In genomic region chr11:119094816-119095065, GRCh38 we compare ENCODE assay signal across 8 cellular contexts. TPM values are rescaled to one million over a fixed set of nuclear protein-coding genes. Genes with fewer than 3 reads are reported as not detected.
A peak's percentile ranks its signal among the peaks of the same experiment; 100 is the strongest.
DNase-seq lines count a peak whose midpoint lies in the region; ATAC-seq and TF ChIP-seq lines count a peak whose summit lies in the region.

No MANE protein-coding gene starts in this region.

- CTCF ChIA-PET in CD8-positive, alpha-beta memory T cell (lab: Charles Lee), result interaction anchor here (1.0 to 1.8 kb wide), 11 partner anchors 9 to 229 kb away, joined by 3 to 13 read pairs (median 4); partner anchors contain the start of genes HINFP, HMBS, TRAPPC4 and VPS11
- CTCF ChIA-PET in SK-N-SH (lab: Yijun Ruan, JAX), result interaction anchor here (0.6 to 3.4 kb wide), 28 partner anchors 9 to 245 kb away, joined by 3 to 20 read pairs (median 3); partner anchors contain the start of genes C2CD2L, NLRX1, SLC37A4 and UPK2

- peak; percentile 75 for TF ChIP-seq CTCF in SK-N-SH (IDR thresholded peaks at IDR 0.05)
- peak; percentile 37 for TF ChIP-seq CTCF in liver (IDR thresholded peaks at IDR 0.05; ENCODE audit: low read depth, low read length, missing input control)

- peaks cover 10% of the 10 kb centered on the region for H3K36me3 ChIP-seq in CD8-positive, alpha-beta memory T cell (ENCODE audit: insufficient read depth, low read length)
- H3K36me3 ChIP-seq in SK-N-SH (replicated peaks in 1 of 2; ENCODE audit: control insufficient read depth in 1 of 2, insufficient read depth in 2 of 2, low read length in 1 of 2) (peaks cover 47 to 55% of the 10 kb centered on the region in 2 experiments), liver (ENCODE audit: control insufficient read depth in 4 of 4, insufficient read depth in 3 of 4, low read depth in 1 of 4, low read length in 3 of 4) (peaks cover 5 to 23% (median 12%) of the 10 kb centered on the region in 4 donors)

- H3K27ac Mint-ChIP-seq in CD8-positive, alpha-beta memory T cell, result peak overlapping the region; percentile 55 to 96 (median 88)
- H3K27ac Mint-ChIP-seq in stimulated activated memory B cell treated with anti-CD40 and anti-IgM and Interleukin-4, amounts not matched to agents 10 μg/mL and 1 μg/mL and 100 μg/mL, for 72 hours, result peak overlapping the region; percentile 98

- peak overlapping the region; percentile 84 to 97 (median 93) for H3K4me3 Mint-ChIP-seq in CD8-positive, alpha-beta memory T cell
- H3K4me3 Mint-ChIP-seq in stimulated activated memory B cell treated with anti-CD40 and anti-IgM and Interleukin-4, amounts not matched to agents 10 μg/mL and 1 μg/mL and 100 μg/mL, for 72 hours, result peak overlapping the region; percentile 95

- peaks cover 31% of the 10 kb centered on the region for H4K20me1 ChIP-seq in SK-N-SH (ENCODE audit: insufficient read depth)

- H3K27me3 ChIP-seq in CD8-positive, alpha-beta memory T cell (ENCODE audit: insufficient read depth, low read length, poor library complexity, severe bottlenecking), result no peaks in the 10 kb centered on the region
- H3K27me3 ChIP-seq in SK-N-SH (ENCODE audit: insufficient read depth), result no peaks in the 10 kb centered on the region
- H3K27me3 ChIP-seq in liver (ENCODE audit: control insufficient read depth in 4 of 4, insufficient read depth in 4 of 4, low read length in 3 of 4), result no peaks in the 10 kb centered on the region

- no peak for TF ChIP-seq EP300 in SK-N-SH (IDR thresholded peaks at IDR 0.05; ENCODE audit: borderline replicate concordance in 1 of 2, low read depth in 1 of 2, low read length in 1 of 2)

- H3K36me3 Mint-ChIP-seq in CD8-positive, alpha-beta memory T cell, result peaks cover 0 to 47% (median 19%) of the 10 kb centered on the region in 3 donors
- H3K36me3 Mint-ChIP-seq in stimulated activated memory B cell treated with anti-CD40 and anti-IgM and Interleukin-4, amounts not matched to agents 10 μg/mL and 1 μg/mL and 100 μg/mL, for 72 hours, result peaks cover 50% of the 10 kb centered on the region

- H2AFZ ChIP-seq in SK-N-SH (ENCODE audit: low read depth), result no peak overlapping the region

- peak overlapping the region; percentile 89 for H3K9ac ChIP-seq in SK-N-SH
- H3K9ac ChIP-seq in liver (ENCODE audit: low read depth in 1 of 2, low read length in 2 of 2), result peak overlapping the region; percentile 10 to 80

- peak overlapping the region; percentile 88 for H3K4me3 ChIP-seq in CD8-positive, alpha-beta memory T cell (ENCODE audit: low read length)
- peak overlapping the region; percentile 84 to 87 for H3K4me3 ChIP-seq in SK-N-SH (ENCODE audit: low read depth in 2 of 2, low read length in 1 of 2)
- peak overlapping the region; percentile 71 to 79 (median 75) for H3K4me3 ChIP-seq in liver (ENCODE audit: low read depth in 1 of 3, low read length in 3 of 3)

- whole genome bisulfite sequencing in SK-N-SH (ENCODE audit: low lambda C conversion rate), result 0% methylated on average over 4 of the region's 19 CpGs
- WGBS in liver, result under 1% methylated on average over 19 of the region's 19 CpGs

- POLR2A ChIA-PET in CD8-positive, alpha-beta memory T cell (lab: Charles Lee), result interaction anchor here (0.6 to 2.2 kb wide), 14 partner anchors 10 to 304 kb away, joined by 3 to 39 read pairs (median 4); partner anchors contain the start of genes C2CD2L, DDX6, HINFP and HMBS
- POLR2A ChIA-PET in SK-N-SH (lab: Yijun Ruan, JAX), result interaction anchor here (0.6 to 2.6 kb wide), 11 partner anchors 8 to 431 kb away, joined by 3 to 31 read pairs (median 5); partner anchors contain the start of genes C2CD2L, HINFP, HMBS and HYOU1

- ATAC-seq in GM18870 (IDR thresholded peaks at IDR 0.05; ENCODE audit: unreplicated experiment) (peak; percentile 21), HG03095 (IDR thresholded peaks at IDR 0.05; ENCODE audit: unreplicated experiment) (peak; percentile 32)
- peak; percentile 75 for ATAC-seq in stimulated activated memory B cell treated with anti-CD40 and anti-IgM and Interleukin-4, amounts not matched to agents 10 μg/mL and 1 μg/mL and 100 μg/mL, for 72 hours

- DNase-seq in CD8-positive, alpha-beta memory T cell, result no peak
- DNase-seq in SK-N-SH (peak; percentile 80), dedifferentiated amniotic fluid mesenchymal stem cell (ENCODE audit: extremely low spot score) (peak; percentile 73), NCI-H1694 (lab: John Stamatoyannopoulos, UW) (no peak)

- peak overlapping the region; percentile 98 for H3K4me2 ChIP-seq in SK-N-SH

- peaks cover 0 to 2% (median 0%) of the 10 kb centered on the region in 5 donors for H3K9me3 Mint-ChIP-seq in CD8-positive, alpha-beta memory T cell
- H3K9me3 Mint-ChIP-seq in stimulated activated memory B cell treated with anti-CD40 and anti-IgM and Interleukin-4, amounts not matched to agents 10 μg/mL and 1 μg/mL and 100 μg/mL, for 72 hours, result no peaks in the 10 kb centered on the region

- no peaks in the 10 kb centered on the region for H3K9me3 ChIP-seq in CD8-positive, alpha-beta memory T cell (ENCODE audit: low read length)
- no peaks in the 10 kb centered on the region for H3K9me3 ChIP-seq in SK-N-SH
- H3K9me3 ChIP-seq in liver (ENCODE audit: control insufficient read depth in 4 of 4, low read length in 3 of 4), result no peaks in the 10 kb centered on the region

- H3F3A ChIP-seq in SK-N-SH (replicated peaks; ENCODE audit: insufficient read depth), result peaks cover 40% of the 10 kb centered on the region

- H3K4me1 ChIP-seq in CD8-positive, alpha-beta memory T cell (ENCODE audit: insufficient read depth, low read length), result peaks cover 21% of the 10 kb centered on the region
- peaks cover 21 to 22% of the 10 kb centered on the region in 2 experiments; a peak in 2 of 4 replicates for H3K4me1 ChIP-seq in SK-N-SH (ENCODE audit: control insufficient read depth in 1 of 2, insufficient read depth in 2 of 2, low read depth in 1 of 2, low read length in 1 of 2)
- peaks cover 0 to 28% (median 15%) of the 10 kb centered on the region in 4 donors for H3K4me1 ChIP-seq in liver (ENCODE audit: control insufficient read depth in 4 of 4, insufficient read depth in 4 of 4, low read length in 3 of 4)

- TF ChIP-seq RAD21 in SK-N-SH (IDR thresholded peaks at IDR 0.05; ENCODE audit: low read length), result peak; percentile 50
- peak; percentile 54 to 73 for TF ChIP-seq RAD21 in liver (IDR thresholded peaks at IDR 0.05)

- H3K27ac ChIP-seq in CD8-positive, alpha-beta memory T cell (ENCODE audit: low read depth, low read length), result peak overlapping the region; percentile 84
- H3K27ac ChIP-seq in SK-N-SH (ENCODE audit: low read depth in 2 of 2, low read length in 1 of 2), result peak overlapping the region; percentile 72 to 89
- peak overlapping the region; percentile 80 to 89 for H3K27ac ChIP-seq in liver (ENCODE audit: low read depth in 1 of 2, low read length in 2 of 2)

- peaks cover 0 to 6% of the 10 kb centered on the region in 2 donors for H3K27me3 Mint-ChIP-seq in CD8-positive, alpha-beta memory T cell
- no peaks in the 10 kb centered on the region for H3K27me3 Mint-ChIP-seq in stimulated activated memory B cell treated with anti-CD40 and anti-IgM and Interleukin-4, amounts not matched to agents 10 μg/mL and 1 μg/mL and 100 μg/mL, for 72 hours

- H3K9me2 ChIP-seq in SK-N-SH, result no peaks in the 10 kb centered on the region

- H3K4me1 Mint-ChIP-seq in CD8-positive, alpha-beta memory T cell, result peaks cover 29 to 45% (median 45%) of the 10 kb centered on the region in 3 donors
- H3K4me1 Mint-ChIP-seq in stimulated activated memory B cell treated with anti-CD40 and anti-IgM and Interleukin-4, amounts not matched to agents 10 μg/mL and 1 μg/mL and 100 μg/mL, for 72 hours, result peaks cover 54% of the 10 kb centered on the region

- H3K79me2 ChIP-seq in SK-N-SH (ENCODE audit: insufficient read depth), result peaks cover 55% of the 10 kb centered on the region

TF ChIP-seq in SK-N-SH, 30 proteins besides CTCF, POLR2A, EP300 and RAD21 (continues in another document):
- no peak for TF ChIP-seq GATA2 (CRISPR knock-in tag; IDR thresholded peaks at IDR 0.05)

RNA-seq across cellular contexts. Expression of gene DPAGT1, which starts 6.9 kb away (rescaled TPM):
- total RNA-seq in CD8-positive, alpha-beta memory T cell, result 10 to 100 TPM; 69.7 to 78.6 TPM
- 45.7 TPM for polyA plus RNA-seq in CD8-positive, alpha-beta memory T cell
- polyA plus RNA-seq in SK-N-SH (2012; rRNA removed) (99.5 and 128 TPM in 2 replicates), liver (10 to 100 TPM; 34.3 to 48.0 TPM)
- 68.0 and 70.3 TPM in 2 replicates for polyA plus RNA-seq in SK-N-SH (2012; cell fraction: cytosol; rRNA removed)
- polyA plus RNA-seq in SK-N-SH (2012; cell fraction: nucleus; rRNA removed), result 182 and 268 TPM in 2 replicates
- total RNA-seq in liver, result 10 to 100 TPM; 12.8 to 40.5 TPM

RNA-seq across cellular contexts. Expression of gene HMBS, which starts 10.1 kb away (rescaled TPM):
- total RNA-seq in CD8-positive, alpha-beta memory T cell, result 10 to 100 TPM; 35.5 to 38.4 TPM
- polyA plus RNA-seq in CD8-positive, alpha-beta memory T cell, result 21.8 TPM
- 69.4 and 77.4 TPM in 2 replicates for polyA plus RNA-seq in SK-N-SH (2012; rRNA removed)
- 38.8 and 60.3 TPM in 2 replicates for polyA plus RNA-seq in SK-N-SH (2012; cell fraction: cytosol; rRNA removed)
- 116 and 126 TPM in 2 replicates for polyA plus RNA-seq in SK-N-SH (2012; cell fraction: nucleus; rRNA removed)
- 100 to 1,000 TPM in 1 of 2 donors, 10 to 100 TPM in 1; 10.5 to 224 TPM for total RNA-seq in liver
- 10 to 100 TPM; 21.2 to 32.2 TPM for polyA plus RNA-seq in liver

RNA-seq across cellular contexts. Expression of gene C2CD2L, which starts 12.4 kb away (rescaled TPM):
- 10 to 100 TPM; 26.3 to 26.5 TPM for total RNA-seq in CD8-positive, alpha-beta memory T cell
- 9.9 TPM for polyA plus RNA-seq in CD8-positive, alpha-beta memory T cell
- polyA plus RNA-seq in SK-N-SH (2012; rRNA removed) (7.6 and 8.6 TPM in 2 replicates), liver (1 to 10 TPM; 2.5 to 6.3 TPM)
- 3.5 and 5.3 TPM in 2 replicates for polyA plus RNA-seq in SK-N-SH (2012; cell fraction: cytosol; rRNA removed)
- 27.1 and 27.9 TPM in 2 replicates for polyA plus RNA-seq in SK-N-SH (2012; cell fraction: nucleus; rRNA removed)
- total RNA-seq in liver, result 1 to 10 TPM; 3.5 to 6.1 TPM

RNA-seq across cellular contexts. Expression of gene HINFP, which starts 26.6 kb away (rescaled TPM):
- total RNA-seq in CD8-positive, alpha-beta memory T cell, result 10 to 100 TPM; 26.8 to 29.1 TPM
- 14.6 TPM for polyA plus RNA-seq in CD8-positive, alpha-beta memory T cell
- polyA plus RNA-seq in SK-N-SH (2012; rRNA removed), result 21.8 and 36.1 TPM in 2 replicates
- polyA plus RNA-seq in SK-N-SH (2012; cell fraction: cytosol; rRNA removed), result 10.6 and 14.6 TPM in 2 replicates
- polyA plus RNA-seq in SK-N-SH (2012; cell fraction: nucleus; rRNA removed), result 113 and 143 TPM in 2 replicates
- total RNA-seq in liver, result 10 to 100 TPM; 10.2 to 14.3 TPM
- 1 to 10 TPM; 6.4 to 6.5 TPM for polyA plus RNA-seq in liver

RNA-seq across cellular contexts. Expression of gene VPS11, which starts 27.1 kb away (rescaled TPM):
- 10 to 100 TPM; 25.3 to 26.0 TPM for total RNA-seq in CD8-positive, alpha-beta memory T cell
- polyA plus RNA-seq in CD8-positive, alpha-beta memory T cell, result 51.5 TPM
- polyA plus RNA-seq in SK-N-SH (2012; rRNA removed) (13.8 and 14.8 TPM in 2 replicates), liver (10 to 100 TPM in 1 of 2 donors, 1 to 10 TPM in 1; 7.2 to 11.5 TPM)
- 8.9 and 11.4 TPM in 2 replicates for polyA plus RNA-seq in SK-N-SH (2012; cell fraction: cytosol; rRNA removed)
- polyA plus RNA-seq in SK-N-SH (2012; cell fraction: nucleus; rRNA removed), result 39.6 and 51.2 TPM in 2 replicates
- 10 to 100 TPM; 12.9 to 17.4 TPM for total RNA-seq in liver

Comparison
In these comparisons a context has a peak if more than half of its experiments do, and no peak if none do; other contexts are left out.
1. DNase-seq: peak in SK-N-SH (single experiment) and dedifferentiated amniotic fluid mesenchymal stem cell (single experiment); none in CD8-positive, alpha-beta memory T cell (0 of 5) and NCI-H1694 (single experiment).
2. ATAC-seq: peak in every context shown above with its lines; median percentile 75 in stimulated activated memory B cell treated with anti-CD40 and anti-IgM and Interleukin-4, amounts not matched to agents 10 μg/mL and 1 μg/mL and 100 μg/mL, for 72 hours; 32 in HG03095; 21 in GM18870.
3. Peak in every context shown above with its lines, with median percentiles within 50 percentile points of each other: H3K27ac ChIP-seq and H3K4me3 ChIP-seq.